Comparison of ENCODE assay signal across 8 cellular contexts in genomic region chr19:49580264-49581006, GRCh38. TPM values are rescaled to one million over a fixed set of nuclear protein-coding genes. Genes with fewer than 3 reads are reported as not detected.
DNase-seq lines count a peak whose midpoint lies in the region; ATAC-seq and TF ChIP-seq lines count a peak whose summit lies in the region.

Gene NOSIP (minus strand): TSS chr19:49580556. CDS start chr19:49560691, 19,865 bp downstream.

- no peaks in the 10 kb centered on the region for H3K27me3 Mint-ChIP-seq in type B pancreatic cell

- ATAC-seq in HG02763 (IDR thresholded peaks at IDR 0.05; ENCODE audit: unreplicated experiment): peak; percentile 90

- peak within 1 kb of the TSS; percentile 85 for H3K27ac Mint-ChIP-seq in type B pancreatic cell

- no peak within 1 kb of the TSS for H3K27ac ChIP-seq in adipose tissue (ENCODE audit: low read depth, low read length)

- peak within 1 kb of the TSS; percentile 96 for H3K4me3 Mint-ChIP-seq in type B pancreatic cell

- intact Hi-C loops in cardiac septum (cut with DNase I) (no loop called here), posterior cingulate gyrus (cut with DNase I) (no loop called here)

- no peaks in the 10 kb centered on the region for H3K9me3 Mint-ChIP-seq in type B pancreatic cell

- peak; percentile 94 for DNase-seq in GM12864 (ENCODE audit: low read depth)
- DNase-seq in NCI-H146 treated with DMSO at 0.1 percent for 48 hours (lab: John Stamatoyannopoulos, UW; ENCODE audit: unreplicated experiment): peak; percentile 94
- DNase-seq in T-helper 1 cell: peak; percentile 89 to 97 (median 92)
- DNase-seq in cardiac septum (ENCODE audit: low spot score): peak; percentile 96
- DNase-seq in posterior cingulate gyrus: peak; percentile 91 to 99 (median 94)
- peak; percentile 94 for DNase-seq in type B pancreatic cell (ENCODE audit: extremely low spot score, unreplicated experiment)

- H3K4me1 Mint-ChIP-seq in type B pancreatic cell (ENCODE audit: unreplicated experiment): peaks cover 23% of the 10 kb centered on the region

- peak within 1 kb of the TSS; percentile 99 for H3K4me3 ChIP-seq in GM12864 (ENCODE audit: low read depth, low read length)

- 2% methylated on average over 31 of the region's 31 CpGs for WGBS in adipose tissue, 3 donors

- H3K36me3 Mint-ChIP-seq in type B pancreatic cell: no peaks in the 10 kb centered on the region

- TF ChIP-seq CTCF in GM12864 (IDR thresholded peaks at IDR 0.05; ENCODE audit: low read depth, low read length, missing control alignments): no peak
- no peak for TF ChIP-seq CTCF in type B pancreatic cell (conservative IDR thresholded peaks at IDR 0.05)

RNA-seq across cellular contexts. Expression of gene NOSIP, which starts in this region (rescaled TPM):
- polyA plus RNA-seq in adipose tissue: 10 to 100 TPM; 61.0 to 95.7 (median 77.8) TPM
- total RNA-seq in cardiac septum (34.5 TPM), type B pancreatic cell (ENCODE audit: low replicate concordance) (56.3 and 62.0 TPM in 2 replicates)
